8 cellular contexts compared by ENCODE assay signal in genomic region chr12:105083551-105084105, GRCh38. TPM values are rescaled to one million over a fixed set of nuclear protein-coding genes. Genes with fewer than 3 reads are reported as not detected.
A peak's percentile ranks its signal among the peaks of the same experiment; 100 is the strongest.
DNase-seq lines count a peak whose midpoint lies in the region; ATAC-seq and TF ChIP-seq lines count a peak whose summit lies in the region.

No MANE protein-coding gene starts in this region.

- H3K9me3 ChIP-seq in SJSA1 (replicated peaks) (0 out of 2 replicates have a peak, but pooled peaks cover 3% of the 10 kb centered on the region), ectodermal cell (ENCODE audit: control insufficient read depth, low read length) (no peaks in the 10 kb centered on the region), lung (ENCODE audit: control insufficient read depth in 2 of 2, insufficient read depth in 1 of 2, low read length in 1 of 2) (no peaks in the 10 kb centered on the region), suprapubic skin (no peaks in the 10 kb centered on the region)

- H3K36me3 ChIP-seq in SJSA1 = no peaks in the 10 kb centered on the region
- no peaks in the 10 kb centered on the region for H3K36me3 ChIP-seq in ectodermal cell (ENCODE audit: control insufficient read depth, insufficient read depth, low read length)
- H3K36me3 ChIP-seq in lung (ENCODE audit: control insufficient read depth in 2 of 2, insufficient read depth in 2 of 2, low read length in 2 of 2) = no peaks in the 10 kb centered on the region
- H3K36me3 ChIP-seq in suprapubic skin = no peaks in the 10 kb centered on the region

- TF ChIP-seq CTCF in lung (IDR thresholded peaks at IDR 0.05; ENCODE audit: control extremely low read depth, extremely low read depth) (no peak), suprapubic skin (IDR thresholded peaks at IDR 0.05) (no peak), GM20000 (IDR thresholded peaks at IDR 0.05; ENCODE audit: extremely low read depth, missing control alignments) (no peak)

- WGBS in ectodermal cell, 2 experiments = 33 to 35% methylated on average over 18 of the region's 18 CpGs
- 7 to 19% methylated on average over 18 of the region's 18 CpGs for WGBS in lung, 2 donors
- 10% methylated on average over 18 of the region's 18 CpGs for WGBS in suprapubic skin

- H3K4me3 ChIP-seq in SJSA1 (peak overlapping the region; percentile 42), ectodermal cell (ENCODE audit: insufficient read depth, low read depth, low read length) (peak overlapping the region; percentile 35), lung (peak overlapping the region; percentile 49), suprapubic skin (peak overlapping the region; percentile 59)

- TF ChIP-seq EP300 in suprapubic skin (IDR thresholded peaks at IDR 0.05) = no peak

- TF ChIP-seq POLR2A in suprapubic skin (IDR thresholded peaks at IDR 0.05) = no peak

- H3K27ac ChIP-seq in SJSA1 (no peak overlapping the region), ectodermal cell (ENCODE audit: insufficient read depth, low read depth, low read length, poor library complexity, severe bottlenecking) (no peak overlapping the region), lung (ENCODE audit: low read depth in 1 of 2, low read length in 1 of 2) (no peak overlapping the region), suprapubic skin (peak overlapping the region; percentile 47)

- DNase-seq in Daoy (ENCODE audit: low read depth) (peak; percentile 58), SJSA1 (ENCODE audit: low read depth in 1 of 2, low spot score in 2 of 2) (peak; percentile 24 to 46), lung (ENCODE audit: low spot score) (peak; percentile 54), suprapubic skin (ENCODE audit: low spot score in 2 of 2) (peak; percentile 81 to 85), GM20000 (ENCODE audit: low spot score) (no peak)

- ATAC-seq in HG02642 (IDR thresholded peaks at IDR 0.05; ENCODE audit: poor library complexity, unreplicated experiment) (peak; percentile 28), lung (ENCODE audit: insufficient read depth, low FRiP score) (no peak), HG03571 (IDR thresholded peaks at IDR 0.05; ENCODE audit: unreplicated experiment) (no peak)

- 0 out of 2 replicates have a peak, but pooled peaks cover 2% of the 10 kb centered on the region for H3K27me3 ChIP-seq in SJSA1 (replicated peaks)
- H3K27me3 ChIP-seq in ectodermal cell (ENCODE audit: control insufficient read depth, insufficient read depth, low read length, poor library complexity, severe bottlenecking) = peaks cover 23% of the 10 kb centered on the region
- no peaks in the 10 kb centered on the region for H3K27me3 ChIP-seq in lung (ENCODE audit: control insufficient read depth, insufficient read depth)
- no peaks in the 10 kb centered on the region for H3K27me3 ChIP-seq in suprapubic skin

- H3K4me1 ChIP-seq in SJSA1 (replicated peaks) = peaks cover 14% of the 10 kb centered on the region
- no peaks in the 10 kb centered on the region for H3K4me1 ChIP-seq in ectodermal cell (ENCODE audit: control insufficient read depth, insufficient read depth, low read length)
- peaks cover 0 to 4% of the 10 kb centered on the region in 2 donors for H3K4me1 ChIP-seq in lung (ENCODE audit: control insufficient read depth in 2 of 2, insufficient read depth in 2 of 2, low read length in 2 of 2)
- H3K4me1 ChIP-seq in suprapubic skin = peaks cover 20% of the 10 kb centered on the region

RNA-seq across cellular contexts. Expression of gene ALDH1L2, which starts 0.6 kb away (rescaled TPM):
- total RNA-seq in Daoy (2014; rRNA removed; shearing (Covaris generic)) = 0.83 and 5.7 TPM in 2 replicates
- total RNA-seq in SJSA1 (2014; rRNA removed; shearing (Covaris generic)) = 0.25 and 0.68 TPM in 2 replicates
- 1.8 TPM for polyA plus RNA-seq in ectodermal cell (2013, experiment 1 of 4)
- polyA plus RNA-seq in ectodermal cell (2013, experiment 2 of 4) = 1.1 TPM
- polyA plus RNA-seq in ectodermal cell (2013, experiment 3 of 4) = 0.64 TPM
- polyA plus RNA-seq in ectodermal cell (2013, experiment 4 of 4) = 0.69 TPM
- total RNA-seq in lung = 10 to 100 TPM in 1 of 2 donors, 1 to 10 TPM in 1; 6.8 to 28.4 TPM
- polyA plus RNA-seq in lung = 1 to 10 TPM; 1.1 to 3.0 TPM
- total RNA-seq in suprapubic skin = 1 to 10 TPM; 1.3 to 7.6 (median 3.9) TPM

RNA-seq across cellular contexts. Expression of gene WASHC4, which starts 23.9 kb away (rescaled TPM):
- 48.0 and 52.3 TPM in 2 replicates for total RNA-seq in Daoy (2014; rRNA removed; shearing (Covaris generic))
- 58.1 and 70.5 TPM in 2 replicates for total RNA-seq in SJSA1 (2014; rRNA removed; shearing (Covaris generic))
- 33.8 TPM for polyA plus RNA-seq in ectodermal cell (2013, experiment 1 of 4)
- 39.3 TPM for polyA plus RNA-seq in ectodermal cell (2013, experiment 2 of 4)
- polyA plus RNA-seq in ectodermal cell (2013, experiment 3 of 4) = 33.2 TPM
- 33.9 TPM for polyA plus RNA-seq in ectodermal cell (2013, experiment 4 of 4)
- 100 to 1,000 TPM in 1 of 2 donors, 10 to 100 TPM in 1; 46.9 to 150 TPM for total RNA-seq in lung
- polyA plus RNA-seq in lung = 10 to 100 TPM; 18.8 to 21.7 TPM
- total RNA-seq in suprapubic skin = 10 to 100 TPM; 24.9 to 66.5 (median 30.4) TPM
